In the genomic region with DNA sequence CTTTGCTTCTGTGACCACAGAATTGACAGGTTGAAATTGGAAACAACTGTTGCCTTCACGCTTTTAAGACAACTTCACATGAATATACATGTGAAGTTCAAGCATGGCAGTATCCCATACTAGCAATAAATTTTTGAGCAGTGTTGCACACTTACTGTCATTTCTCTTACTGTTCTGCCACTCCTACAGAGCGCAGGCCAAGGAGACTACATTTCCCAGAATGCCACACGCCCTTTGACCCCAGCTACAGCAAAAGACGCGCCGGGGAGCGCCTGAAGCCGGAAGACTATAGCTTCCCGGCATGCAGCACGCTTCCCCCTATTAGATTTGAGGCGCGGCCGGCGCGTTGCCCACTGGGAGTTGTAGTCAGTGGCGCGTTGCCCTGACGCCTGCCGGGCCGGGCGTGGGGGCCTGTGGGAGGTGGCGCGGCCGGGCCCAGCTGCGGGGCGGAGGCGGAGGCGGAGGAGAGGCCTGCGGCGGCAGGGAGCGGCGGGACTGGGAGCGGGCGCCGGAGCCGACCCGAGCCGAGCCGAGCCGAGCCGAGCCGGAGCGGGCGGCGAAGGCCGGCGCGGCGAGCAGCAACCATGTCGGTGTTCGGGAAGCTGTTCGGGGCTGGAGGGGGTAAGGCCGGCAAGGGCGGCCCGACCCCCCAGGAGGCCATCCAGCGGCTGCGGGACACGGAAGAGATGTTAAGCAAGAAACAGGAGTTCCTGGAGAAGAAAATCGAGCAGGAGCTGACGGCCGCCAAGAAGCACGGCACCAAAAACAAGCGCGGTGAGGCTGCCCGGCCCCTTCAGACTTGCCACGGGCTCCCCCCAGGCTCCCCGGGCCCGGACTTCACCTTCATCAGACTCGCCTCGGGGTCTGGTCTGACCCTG, we compare ENCODE assay signal across 8 cellular contexts. TPM values are rescaled to one million over a fixed set of nuclear protein-coding genes. Genes with fewer than 3 reads are reported as not detected.
DNase-seq lines count a peak whose midpoint lies in the region; ATAC-seq, FAIRE-seq and TF ChIP-seq lines count a peak whose summit lies in the region.

A gene with protein sequence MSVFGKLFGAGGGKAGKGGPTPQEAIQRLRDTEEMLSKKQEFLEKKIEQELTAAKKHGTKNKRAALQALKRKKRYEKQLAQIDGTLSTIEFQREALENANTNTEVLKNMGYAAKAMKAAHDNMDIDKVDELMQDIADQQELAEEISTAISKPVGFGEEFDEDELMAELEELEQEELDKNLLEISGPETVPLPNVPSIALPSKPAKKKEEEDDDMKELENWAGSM (plus strand): TSS at position 464 of the 878 bp plus-strand sequence. CDS start 121 bp downstream, at position 585.

- peaks cover 0 to 17% (median 0%) of the 10 kb centered on the region in 9 donors for H3K36me3 ChIP-seq in heart right ventricle
- H3K36me3 ChIP-seq in upper lobe of right lung = peaks cover 9% of the 10 kb centered on the region

- peak; percentile 70; the same call in 1 of the 2 replicates for TF ChIP-seq POLR2A in GM12892 (IDR thresholded peaks at IDR 0.05; ENCODE audit: low read depth, low read length)

- TF ChIP-seq CTCF in heart right ventricle (IDR thresholded peaks at IDR 0.05) (no peak), upper lobe of right lung (IDR thresholded peaks at IDR 0.05) (no peak)

- no peaks in the 10 kb centered on the region for H3K9me3 ChIP-seq in heart right ventricle
- no peaks in the 10 kb centered on the region for H3K9me3 ChIP-seq in upper lobe of right lung

- FAIRE-seq in GM12892 (lab: Jason Lieb, UNC) = peak; percentile 96

- peak; percentile 95 for DNase-seq in GM12892 (ENCODE audit: insufficient read length)
- peak; percentile 99 for DNase-seq in NCI-H146 (lab: John Stamatoyannopoulos, UW)
- DNase-seq in amniotic epithelial cell (ENCODE audit: low read depth) = peak; percentile 98
- peak; percentile 99 to 100 for DNase-seq in heart right ventricle
- DNase-seq in posterior vena cava (ENCODE audit: low spot score) = peak; percentile 100
- DNase-seq in upper lobe of right lung = peak; percentile 100

- intact Hi-C loops in T-helper 1 cell treated with Interleukin-12 subunit alpha and Interleukin-12 subunit beta and Interleukin-4 antibody, amounts not matched to agents 30 ng/mL and 1 ng/mL, for 36 hours (cut with micrococcal nuclease) = loop anchor here (1.0 to 5.0 kb wide), 20 partner anchors 32 to 1602 kb away; a partner anchor contains a TSS
- intact Hi-C loops in heart right ventricle (cut with DNase I) = loop anchor here in 3 of 10 donors (1.0 to 5.0 kb wide), 3 partner anchors 31 to 182 kb away; a partner anchor contains a TSS
- intact Hi-C loops in posterior vena cava (cut with DNase I) = no loop called here
- intact Hi-C loops in upper lobe of right lung (cut with DNase I) = no loop called here

- H3K4me3 ChIP-seq in heart right ventricle (peak within 1 kb of the TSS; percentile 76 to 97 (median 96)), upper lobe of right lung (peak within 1 kb of the TSS; percentile 96)

- H3K27ac ChIP-seq in heart right ventricle (peak within 1 kb of the TSS; percentile 87 to 99 (median 94)), upper lobe of right lung (peak within 1 kb of the TSS; percentile 95)

- no peaks in the 10 kb centered on the region for H3K27me3 ChIP-seq in heart right ventricle
- no peaks in the 10 kb centered on the region for H3K27me3 ChIP-seq in upper lobe of right lung

- WGBS in heart right ventricle, 2 donors = 0 to 1% methylated on average over 65 to 70 of the region's 70 CpGs

- ATAC-seq in HG02852 (IDR thresholded peaks at IDR 0.05; ENCODE audit: unreplicated experiment) (peak; percentile 95), heart right ventricle (peak; percentile 98 to 100 (median 99)), upper lobe of right lung (peak; percentile 98)

- H3K4me1 ChIP-seq in heart right ventricle (peaks cover 4 to 54% (median 43%) of the 10 kb centered on the region in 9 donors), upper lobe of right lung (peaks cover 34% of the 10 kb centered on the region)

RNA-seq across cellular contexts. Expression of the gene that starts here (rescaled TPM):
- 62.7 TPM for polyA plus RNA-seq in GM12892 (2012; ENCODE audit: missing spikeins)
- 78.0 and 84.5 TPM in 2 replicates for total RNA-seq in T-helper 1 cell treated with Interleukin-12 subunit alpha and Interleukin-12 subunit beta and Interleukin-4 antibody, amounts not matched to agents 30 ng/mL and 1 ng/mL, for 36 hours
- 100 to 1,000 TPM in 6 of 10 donors, 10 to 100 TPM in 4; 88.3 to 137 (median 103) TPM for total RNA-seq in heart right ventricle
- polyA plus RNA-seq in heart right ventricle = 100 to 1,000 TPM in 1 of 2 donors, 10 to 100 TPM in 1; 87.5 to 246 TPM
- total RNA-seq in posterior vena cava = 100 to 1,000 TPM in 1 of 2 donors, 10 to 100 TPM in 1; 79.2 to 104 TPM
- 86.6 TPM for total RNA-seq in upper lobe of right lung

Comparison
In these comparisons a context has a peak if more than half of its experiments do, and no peak if none do; other contexts are left out.
1. Peak in every context shown above with its lines: DNase-seq, ATAC-seq, H3K4me3 ChIP-seq and H3K27ac ChIP-seq.